7 cellular contexts compared by ENCODE assay signal in the genomic region with DNA sequence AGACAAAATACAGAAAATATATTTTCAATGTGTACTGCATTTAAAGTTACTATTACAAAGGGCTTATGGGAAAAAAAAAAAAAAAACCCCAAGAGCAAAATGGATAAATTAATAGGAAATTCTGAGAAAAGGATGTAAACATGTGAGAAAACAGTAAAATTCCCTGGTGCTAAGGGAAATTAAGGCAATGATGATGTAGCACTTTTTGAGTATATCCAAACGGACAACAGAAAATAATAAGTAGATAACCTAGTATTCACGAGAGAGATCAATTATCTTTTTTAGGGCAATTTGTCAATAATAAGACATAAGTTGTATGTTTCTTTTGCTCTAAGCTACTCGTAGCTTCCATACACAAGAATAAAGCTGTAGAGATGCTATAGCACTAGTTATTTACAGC.
"Had no signal": no experiment of that assay in that cellular context is flagged by ENCODE, and none has a peak within 500 bp of the region (broad histone marks: within the 10 kb centered on the region; RNA-seq: fewer than 3 reads in every experiment).

No MANE protein-coding gene starts in this region.

- H2AFZ ChIP-seq: GM23248 had no signal

- H3K4me2 ChIP-seq: KMS-11 had no signal

- H3K36me3 ChIP-seq: HAP-1 had no signal

- DNase-seq: GM23248, GOT3, H7, KBM-7 had no signal

- H3K27ac ChIP-seq: GM23248, KMS-11 had no signal

- H3K9me3 ChIP-seq: HAP-1 had no signal

- H3K9ac ChIP-seq: GM23248, KMS-11 had no signal

- H3K4me3 ChIP-seq: GM23248, HAP-1 had no signal

- FAIRE-seq: HTR-8/SVneo had no signal
